ENCODE assay signal across 11 cellular contexts in the genomic region with DNA sequence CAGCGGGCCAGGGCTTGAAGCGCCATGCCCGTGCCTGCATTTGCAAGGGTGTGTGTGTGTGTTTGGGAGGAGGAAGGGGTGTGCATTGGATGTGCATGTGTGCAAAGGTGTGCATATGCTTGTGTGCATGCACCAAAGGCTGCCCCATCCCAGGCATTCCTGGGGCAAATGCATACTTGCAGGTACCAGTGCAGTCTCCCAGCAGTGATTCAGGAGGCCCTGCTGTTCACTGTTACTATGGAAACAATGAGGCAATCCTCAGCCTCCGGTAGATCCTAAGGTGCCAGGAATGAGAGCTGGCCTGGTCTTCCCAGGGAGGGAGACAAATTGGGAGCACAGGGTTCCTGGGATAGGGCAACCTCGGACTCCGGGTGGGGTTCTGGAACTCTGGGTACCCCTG.
A peak's percentile ranks its signal among the peaks of the same experiment; 100 is the strongest.
DNase-seq lines count a peak whose midpoint lies in the region; ATAC-seq and TF ChIP-seq lines count a peak whose summit lies in the region.
"Had no signal": no experiment of that assay in that cellular context is flagged by ENCODE, and none has a peak within 500 bp of the region (broad histone marks: within the 10 kb centered on the region; RNA-seq: fewer than 3 reads in every experiment).

No MANE protein-coding gene starts in this region.

- DNase-seq in AG20443 (ENCODE audit: low spot score) (peak; percentile 69), GM03348 (ENCODE audit: low spot score) (peak; percentile 45), RWPE1 (ENCODE audit: low spot score) (peak; percentile 86), head of caudate nucleus (peak in 23 of 42 donors; percentile 45 to 90 (median 65)), NCI-H510A (lab: John Stamatoyannopoulos, UW) (no peak), NCI-H2029 (lab: John Stamatoyannopoulos, UW) (no peak), T-helper 2 cell (no peak)
- DNase-seq: NCI-H1436 had no signal

- intact Hi-C loops in head of caudate nucleus (cut with DNase I), result no loop called here

- no peak for TF ChIP-seq CTCF in RWPE1 (conservative IDR thresholded peaks at IDR 0.05; ENCODE audit: low read depth)

- POLR2A ChIA-PET in RWPE1 (lab: Yijun Ruan, JAX; ENCODE audit: low non-redundant PET), result interaction anchor here (0.5 kb wide), 1 partner anchor 513 kb away, joined by 3 read pairs; no protein-coding TSS in a partner anchor

- CTCF ChIA-PET in RWPE1 (lab: Yijun Ruan, JAX), result no interaction called here

- ATAC-seq in HG02870 (IDR thresholded peaks at IDR 0.05; ENCODE audit: unreplicated experiment), result no peak
- ATAC-seq: natural killer cell treated with Interleukin-12 subunit alpha and Interleukin-12 subunit beta and Interleukin-15 and Interleukin-18, amount 100 ng/mL, for 72 hours had no signal

- no peak overlapping the region for H3K27ac ChIP-seq in RWPE1
- H3K27ac ChIP-seq: HL-60 had no signal

Comparison
In these comparisons a context has a peak if more than half of its experiments do, and no peak if none do; other contexts are left out.
1. DNase-seq: peak in AG20443 (single experiment), GM03348 (single experiment), RWPE1 (single experiment) and head of caudate nucleus (23 of 42); none in NCI-H510A (single experiment), NCI-H2029 (single experiment) and T-helper 2 cell (0 of 5).